8 cellular contexts compared by ENCODE assay signal in the genomic region with DNA sequence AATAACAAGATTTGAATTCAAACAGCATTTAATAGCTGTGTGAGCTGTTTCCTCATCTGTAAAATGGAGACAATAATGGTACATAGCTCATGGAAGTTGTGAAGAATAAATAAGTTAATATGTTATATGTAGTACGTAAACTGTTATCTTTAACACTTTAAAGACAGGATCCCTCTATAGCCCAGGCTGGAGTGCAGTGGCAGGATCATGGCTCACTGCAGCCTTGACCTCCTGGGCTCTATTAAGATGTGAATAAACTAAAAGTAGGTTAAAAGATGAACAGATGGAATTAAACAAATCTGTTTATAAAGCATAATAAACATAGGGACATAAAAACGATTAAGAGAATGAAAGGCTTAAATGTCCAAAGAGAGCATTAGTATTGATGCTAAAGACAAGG. TPM values are rescaled to one million over a fixed set of nuclear protein-coding genes. Genes with fewer than 3 reads are reported as not detected.
DNase-seq lines count a peak whose midpoint lies in the region; ATAC-seq lines count a peak whose summit lies in the region.

No MANE protein-coding gene starts in this region.

- intact Hi-C loops in CD4-positive, alpha-beta memory T cell (cut with micrococcal nuclease): loop anchor here (10.0 kb wide), 2 partner anchors 377 to 607 kb away; partner anchors contain the start of gene REV3L

- POLR2A ChIA-PET in CD4-positive, alpha-beta memory T cell (lab: Charles Lee; ENCODE audit: partially characterized antibody): interaction anchor here (1.4 to 8.7 kb wide), 8 partner anchors 11 to 1209 kb away, joined by 3 to 535 read pairs (median 23); partner anchors contain the start of genes CDK19, FAM229B, GTF3C6 and REV3L

- no peaks in the 10 kb centered on the region for H3K27me3 ChIP-seq in CD4-positive, alpha-beta memory T cell (ENCODE audit: insufficient read depth, low read length)
- H3K27me3 ChIP-seq in NT2/D1 (ENCODE audit: insufficient read depth, insufficient read length) (no peaks in the 10 kb centered on the region), neuron (ENCODE audit: insufficient read depth, low read length) (no peaks in the 10 kb centered on the region)

- ATAC-seq in effector memory CD8-positive, alpha-beta T cell (replicated peaks): no peak
- ATAC-seq in HG02970 (IDR thresholded peaks at IDR 0.05; ENCODE audit: low FRiP score, unreplicated experiment): no peak
- ATAC-seq in HG03108 (IDR thresholded peaks at IDR 0.05; ENCODE audit: unreplicated experiment): no peak
- ATAC-seq in HG03045 (IDR thresholded peaks at IDR 0.05; ENCODE audit: unreplicated experiment): no peak

- H3K27me3 Mint-ChIP-seq in CD4-positive, alpha-beta memory T cell: no peaks in the 10 kb centered on the region
- no peaks in the 10 kb centered on the region for H3K27me3 Mint-ChIP-seq in effector memory CD8-positive, alpha-beta T cell

- peaks cover 0 to 5% (median 0%) of the 10 kb centered on the region in 8 donors for H3K9me3 Mint-ChIP-seq in CD4-positive, alpha-beta memory T cell
- no peaks in the 10 kb centered on the region for H3K9me3 Mint-ChIP-seq in effector memory CD8-positive, alpha-beta T cell

- no peaks in the 10 kb centered on the region for H3K9me3 ChIP-seq in CD4-positive, alpha-beta memory T cell (ENCODE audit: control insufficient read depth in 1 of 2, low read length in 2 of 2)
- H3K9me3 ChIP-seq in NT2/D1 (ENCODE audit: insufficient read depth, low read length) (no peaks in the 10 kb centered on the region), neuron (ENCODE audit: low read length) (no peaks in the 10 kb centered on the region)

- peak overlapping the region; percentile 89 to 99 (median 92) for H3K4me3 Mint-ChIP-seq in CD4-positive, alpha-beta memory T cell
- peak overlapping the region; percentile 92 to 97 for H3K4me3 Mint-ChIP-seq in effector memory CD8-positive, alpha-beta T cell

- peak overlapping the region; percentile 87 for H3K27ac ChIP-seq in CD4-positive, alpha-beta memory T cell (ENCODE audit: low read depth, low read length)

- H2AFZ ChIP-seq in neuron (ENCODE audit: low read depth, low read length): no peak overlapping the region

- H3K36me3 Mint-ChIP-seq in CD4-positive, alpha-beta memory T cell: peaks cover 0 to 15% of the 10 kb centered on the region in 2 donors
- peaks cover 34% of the 10 kb centered on the region for H3K36me3 Mint-ChIP-seq in effector memory CD8-positive, alpha-beta T cell (ENCODE audit: insufficient read depth)

- H3K36me3 ChIP-seq in CD4-positive, alpha-beta memory T cell (ENCODE audit: insufficient read depth, low read length): no peaks in the 10 kb centered on the region
- H3K36me3 ChIP-seq in NT2/D1 (ENCODE audit: insufficient read depth, insufficient read length, low read length) (peaks cover 7% of the 10 kb centered on the region), neuron (ENCODE audit: insufficient read depth, low read length) (no peaks in the 10 kb centered on the region)

- peak overlapping the region; percentile 59 to 87 for H3K4me3 ChIP-seq in CD4-positive, alpha-beta memory T cell (ENCODE audit: low read length in 2 of 2)
- H3K4me3 ChIP-seq in NT2/D1 (ENCODE audit: insufficient read length, low read depth) (peak overlapping the region; percentile 92), neuron (ENCODE audit: low read length) (peak overlapping the region; percentile 83)

- peaks cover 63% of the 10 kb centered on the region for H3K4me1 ChIP-seq in CD4-positive, alpha-beta memory T cell (ENCODE audit: insufficient read depth, low read length)
- H3K4me1 ChIP-seq in NT2/D1 (ENCODE audit: insufficient read depth, insufficient read length) (no peaks in the 10 kb centered on the region), neuron (ENCODE audit: insufficient read depth, low read length) (peaks cover 18% of the 10 kb centered on the region)

- CTCF ChIA-PET in CD4-positive, alpha-beta memory T cell (lab: Charles Lee; ENCODE audit: partially characterized antibody): interaction anchor here (1.1 to 9.0 kb wide), 9 partner anchors 8 to 349 kb away, joined by 3 to 102 read pairs (median 11); partner anchors contain the start of gene CDK19

- no peak for DNase-seq in CD4-positive, alpha-beta memory T cell
- DNase-seq in NT2/D1 (ENCODE audit: low read depth, low spot score) (no peak), AG08396 (ENCODE audit: low spot score) (no peak)
- DNase-seq in effector memory CD8-positive, alpha-beta T cell: no peak

- peak overlapping the region; percentile 18 for H3K9ac ChIP-seq in NT2/D1 (ENCODE audit: insufficient read length, low read depth)

- peak overlapping the region; percentile 89 to 96 (median 93) for H3K27ac Mint-ChIP-seq in CD4-positive, alpha-beta memory T cell
- H3K27ac Mint-ChIP-seq in effector memory CD8-positive, alpha-beta T cell: peak overlapping the region; percentile 95 to 97

- H3K4me1 Mint-ChIP-seq in CD4-positive, alpha-beta memory T cell: peaks cover 51 to 85% (median 61%) of the 10 kb centered on the region in 4 donors
- peaks cover 50 to 65% of the 10 kb centered on the region in 2 donors for H3K4me1 Mint-ChIP-seq in effector memory CD8-positive, alpha-beta T cell (ENCODE audit: low read depth in 2 of 2)

RNA-seq across cellular contexts. Expression of gene AMD1, which starts 3.0 kb away (rescaled TPM):
- total RNA-seq in CD4-positive, alpha-beta memory T cell: 10 to 100 TPM; 62.2 to 63.1 TPM
- polyA plus RNA-seq in CD4-positive, alpha-beta memory T cell: 10 to 100 TPM; 53.6 to 63.8 TPM
